In genomic region chr14:32166029-32166428, GRCh38 we compare ENCODE assay signal across 24 cellular contexts. TPM values are rescaled to one million over a fixed set of nuclear protein-coding genes. Genes with fewer than 3 reads are reported as not detected.
A peak's percentile ranks its signal among the peaks of the same experiment; 100 is the strongest.
DNase-seq lines count a peak whose midpoint lies in the region; ATAC-seq and TF ChIP-seq lines count a peak whose summit lies in the region.
"Had no signal": no experiment of that assay in that cellular context is flagged by ENCODE, and none has a peak within 500 bp of the region (broad histone marks: within the 10 kb centered on the region; RNA-seq: fewer than 3 reads in every experiment).

No MANE protein-coding gene starts in this region.

- H3K9me3 ChIP-seq in OCI-LY3 (ENCODE audit: insufficient read depth, low read length) (no peaks in the 10 kb centered on the region), heart left ventricle (peaks cover 0 to 11% (median 0%) of the 10 kb centered on the region in 12 donors)
- H3K9me3 ChIP-seq: SJSA1 had no signal

- H3K4me3 Mint-ChIP-seq in activated naive CD8-positive, alpha-beta T cell treated with anti-CD3 and anti-CD28 coated beads, Interleukin-2, amount 50 U/mL, for 24 hours, result no peak overlapping the region
- no peak overlapping the region for H3K4me3 Mint-ChIP-seq in activated naive CD8-positive, alpha-beta T cell treated with anti-CD3 and anti-CD28 coated beads for 36 hours
- no peak overlapping the region for H3K4me3 Mint-ChIP-seq in effector memory CD8-positive, alpha-beta T cell
- no peak overlapping the region for H3K4me3 Mint-ChIP-seq in activated T-cell treated with anti-CD3 and anti-CD28 coated beads, Interleukin-2, amount 50 U/mL, for 24 hours
- H3K4me3 Mint-ChIP-seq: CD8-positive, alpha-beta T cell had no signal

- TF ChIP-seq CTCF in OCI-LY3 (IDR thresholded peaks at IDR 0.05; ENCODE audit: low read depth, low read length) (no peak), GM13977 (IDR thresholded peaks at IDR 0.05; ENCODE audit: extremely low read depth, insufficient read depth, missing control alignments) (no peak), heart left ventricle (IDR thresholded peaks at IDR 0.05) (no peak)

- no peaks in the 10 kb centered on the region for H4K20me1 ChIP-seq in OCI-LY3 (ENCODE audit: insufficient read depth, low read length)

- H2AFZ ChIP-seq in OCI-LY3 (ENCODE audit: low read depth, low read length), result no peak overlapping the region

- no peaks in the 10 kb centered on the region for H3K79me2 ChIP-seq in OCI-LY3 (ENCODE audit: low read length)

- no peak for DNase-seq in activated naive CD8-positive, alpha-beta T cell treated with anti-CD3 and anti-CD28 coated beads, Interleukin-2, amount 50 U/mL, for 24 hours
- DNase-seq in activated naive CD8-positive, alpha-beta T cell treated with anti-CD3 and anti-CD28 coated beads for 36 hours, result no peak
- no peak for DNase-seq in GM13977 (ENCODE audit: low spot score)
- DNase-seq in heart left ventricle, result no peak
- no peak for DNase-seq in effector memory CD8-positive, alpha-beta T cell
- no peak for DNase-seq in activated T-cell treated with anti-CD3 and anti-CD28 coated beads, Interleukin-2, amount 50 U/mL, for 24 hours
- DNase-seq: C1 segment of cervical spinal cord; CD8-positive, alpha-beta T cell; GOT3; HCEC 1CT; MV-4-11; NCI-H1105 treated with DMSO at 0.1 percent for 48 hours; NCI-H2029 treated with DMSO at 0.1 percent for 48 hours; NCI-H345; NCI-H524; NCI-H774; T-helper 1 cell had no signal

- H3K36me3 ChIP-seq in OCI-LY3 (replicated peaks; ENCODE audit: low read depth, low read length), result no peaks in the 10 kb centered on the region
- H3K36me3 ChIP-seq in heart left ventricle, result no peaks in the 10 kb centered on the region
- H3K36me3 ChIP-seq: SJSA1 had no signal

- no peak overlapping the region for H3K9ac ChIP-seq in OCI-LY3 (ENCODE audit: low read length)
- H3K9ac ChIP-seq: KMS-11 had no signal

- in situ Hi-C loops in GM13977 (cut with MboI; ENCODE audit: low pct_unique_long_range_greater_than_20kb, low sequenced_read_pairs, unreplicated experiment), result no loop called here

- peak; percentile 20 for ATAC-seq in activated naive CD8-positive, alpha-beta T cell treated with anti-CD3 and anti-CD28 coated beads, Interleukin-2, amount 50 U/mL, for 24 hours
- ATAC-seq in HG02885 (IDR thresholded peaks at IDR 0.05; ENCODE audit: poor library complexity, unreplicated experiment) (peak; percentile 44), heart left ventricle (no peak)
- ATAC-seq in effector memory CD8-positive, alpha-beta T cell (replicated peaks), result no peak
- ATAC-seq: CD8-positive, alpha-beta T cell; Right ventricle myocardium inferior had no signal

- intact Hi-C loops in heart left ventricle (cut with DNase I), result no loop called here

- H3K36me3 Mint-ChIP-seq in activated naive CD8-positive, alpha-beta T cell treated with anti-CD3 and anti-CD28 coated beads, Interleukin-2, amount 50 U/mL, for 24 hours (ENCODE audit: low read depth), result no peaks in the 10 kb centered on the region
- H3K36me3 Mint-ChIP-seq in activated naive CD8-positive, alpha-beta T cell treated with anti-CD3 and anti-CD28 coated beads for 36 hours, result peaks cover 2% of the 10 kb centered on the region
- H3K36me3 Mint-ChIP-seq in effector memory CD8-positive, alpha-beta T cell (ENCODE audit: insufficient read depth), result no peaks in the 10 kb centered on the region
- no peaks in the 10 kb centered on the region for H3K36me3 Mint-ChIP-seq in activated T-cell treated with anti-CD3 and anti-CD28 coated beads, Interleukin-2, amount 50 U/mL, for 24 hours (ENCODE audit: low read depth)
- H3K36me3 Mint-ChIP-seq: CD8-positive, alpha-beta T cell had no signal

- WGBS in heart left ventricle, 4 donors, result 91 to 95% (median 94%) methylated on average over 2 of the region's 2 CpGs

- peaks cover 20% of the 10 kb centered on the region for H3K9me3 Mint-ChIP-seq in activated naive CD8-positive, alpha-beta T cell treated with anti-CD3 and anti-CD28 coated beads, Interleukin-2, amount 50 U/mL, for 24 hours
- H3K9me3 Mint-ChIP-seq in activated naive CD8-positive, alpha-beta T cell treated with anti-CD3 and anti-CD28 coated beads for 36 hours, result peaks cover 9% of the 10 kb centered on the region
- H3K9me3 Mint-ChIP-seq in effector memory CD8-positive, alpha-beta T cell, result no peaks in the 10 kb centered on the region
- peaks cover 9% of the 10 kb centered on the region for H3K9me3 Mint-ChIP-seq in activated T-cell treated with anti-CD3 and anti-CD28 coated beads, Interleukin-2, amount 50 U/mL, for 24 hours

- no peak overlapping the region for H3K27ac Mint-ChIP-seq in activated naive CD8-positive, alpha-beta T cell treated with anti-CD3 and anti-CD28 coated beads, Interleukin-2, amount 50 U/mL, for 24 hours
- no peak overlapping the region for H3K27ac Mint-ChIP-seq in activated naive CD8-positive, alpha-beta T cell treated with anti-CD3 and anti-CD28 coated beads for 36 hours
- no peak overlapping the region for H3K27ac Mint-ChIP-seq in effector memory CD8-positive, alpha-beta T cell
- H3K27ac Mint-ChIP-seq in activated T-cell treated with anti-CD3 and anti-CD28 coated beads, Interleukin-2, amount 50 U/mL, for 24 hours, result no peak overlapping the region
- H3K27ac Mint-ChIP-seq: CD8-positive, alpha-beta T cell had no signal

- no peak for TF ChIP-seq POLR2A in heart left ventricle (IDR thresholded peaks at IDR 0.05)

- no peak overlapping the region for H3K4me3 ChIP-seq in OCI-LY3 (ENCODE audit: low read length)
- no peak overlapping the region for H3K4me3 ChIP-seq in heart left ventricle
- H3K4me3 ChIP-seq: SJSA1 had no signal

- peaks cover 4% of the 10 kb centered on the region for H3K4me1 Mint-ChIP-seq in activated naive CD8-positive, alpha-beta T cell treated with anti-CD3 and anti-CD28 coated beads, Interleukin-2, amount 50 U/mL, for 24 hours
- peaks cover 7% of the 10 kb centered on the region for H3K4me1 Mint-ChIP-seq in activated naive CD8-positive, alpha-beta T cell treated with anti-CD3 and anti-CD28 coated beads for 36 hours
- no peaks in the 10 kb centered on the region for H3K4me1 Mint-ChIP-seq in effector memory CD8-positive, alpha-beta T cell (ENCODE audit: low read depth in 2 of 2)
- no peaks in the 10 kb centered on the region for H3K4me1 Mint-ChIP-seq in activated T-cell treated with anti-CD3 and anti-CD28 coated beads, Interleukin-2, amount 50 U/mL, for 24 hours (ENCODE audit: low read depth)

- 0 out of 2 replicates have a peak overlapping the region, but pooled peaks have one; percentile 3 for H3K4me2 ChIP-seq in OCI-LY3 (ENCODE audit: low read length)
- H3K4me2 ChIP-seq: KMS-11 had no signal

- H3K27ac ChIP-seq in OCI-LY3 (ENCODE audit: low read length), result no peak overlapping the region
- H3K27ac ChIP-seq in heart left ventricle, result no peak overlapping the region
- H3K27ac ChIP-seq: 22Rv1, KMS-11, SJSA1 had no signal

- H3K27me3 ChIP-seq in OCI-LY3 (ENCODE audit: low read depth, low read length), result no peaks in the 10 kb centered on the region
- no peaks in the 10 kb centered on the region for H3K27me3 ChIP-seq in heart left ventricle
- H3K27me3 ChIP-seq: SJSA1 had no signal

- H3K4me1 ChIP-seq in OCI-LY3 (ENCODE audit: low read length) (peaks cover 9% of the 10 kb centered on the region), heart left ventricle (no peaks in the 10 kb centered on the region)
- H3K4me1 ChIP-seq: SJSA1 had no signal

- no peaks in the 10 kb centered on the region for H3K27me3 Mint-ChIP-seq in activated naive CD8-positive, alpha-beta T cell treated with anti-CD3 and anti-CD28 coated beads, Interleukin-2, amount 50 U/mL, for 24 hours
- no peaks in the 10 kb centered on the region for H3K27me3 Mint-ChIP-seq in activated naive CD8-positive, alpha-beta T cell treated with anti-CD3 and anti-CD28 coated beads for 36 hours
- peaks cover 0 to 8% of the 10 kb centered on the region in 2 donors for H3K27me3 Mint-ChIP-seq in effector memory CD8-positive, alpha-beta T cell
- no peaks in the 10 kb centered on the region for H3K27me3 Mint-ChIP-seq in activated T-cell treated with anti-CD3 and anti-CD28 coated beads, Interleukin-2, amount 50 U/mL, for 24 hours

RNA-seq across cellular contexts. Expression of gene RNU6-7, which starts 35.8 kb away (rescaled TPM):
- total RNA-seq in activated naive CD8-positive, alpha-beta T cell treated with anti-CD3 and anti-CD28 coated beads for 36 hours, result not detected
- total RNA-seq in heart left ventricle, result not detected
- polyA plus RNA-seq in heart left ventricle, result not detected
- total RNA-seq: CD8-positive, alpha-beta T cell; Daoy; Right ventricle myocardium inferior; SJSA1 had no signal

RNA-seq across cellular contexts. Expression of gene RNU6-8, which starts 37.0 kb away (rescaled TPM):
- not detected for total RNA-seq in activated naive CD8-positive, alpha-beta T cell treated with anti-CD3 and anti-CD28 coated beads for 36 hours
- not detected for total RNA-seq in heart left ventricle
- not detected for polyA plus RNA-seq in heart left ventricle
- total RNA-seq: CD8-positive, alpha-beta T cell; Daoy; Right ventricle myocardium inferior; SJSA1 had no signal

Comparison
In these comparisons a context has a peak if more than half of its experiments do, and no peak if none do; other contexts are left out.
1. ATAC-seq: peak in activated naive CD8-positive, alpha-beta T cell treated with anti-CD3 and anti-CD28 coated beads, Interleukin-2, amount 50 U/mL, for 24 hours (single experiment) and HG02885 (single experiment); none in heart left ventricle (0 of 4) and effector memory CD8-positive, alpha-beta T cell (single experiment).